In genomic region chr17:82320140-82320840, GRCh38 we compare ENCODE assay signal across 1 cellular context.
TF ChIP-seq lines count a peak whose summit lies in the region.

No MANE protein-coding gene starts in this region.

TF ChIP-seq in HepG2, 621 proteins besides CTCF, POLR2A, EP300 and RAD21 (continued from another document and continues in another):
- TF ChIP-seq HIC2 (CRISPR knock-in tag; IDR thresholded peaks at IDR 0.05; ENCODE audit: low read depth) (peak; percentile 93), NR2F1 (CRISPR knock-in tag; IDR thresholded peaks at IDR 0.05) (0 out of 4 replicates have a peak, but pooled peaks of 1 of the 2 experiments have one; percentile 38), KDM4B (CRISPR knock-in tag; IDR thresholded peaks at IDR 0.05) (0 out of 2 replicates have a peak, but pooled peaks have one; percentile 13), PITX1 (CRISPR knock-in tag; IDR thresholded peaks at IDR 0.05) (peak; percentile 9; the same call in 1 of the 2 replicates), ZNF44 (CRISPR knock-in tag; IDR thresholded peaks at IDR 0.05) (no peak), KDM6A (CRISPR knock-in tag; IDR thresholded peaks at IDR 0.05; ENCODE audit: low read depth) (no peak), ZFP91 (CRISPR knock-in tag; IDR thresholded peaks at IDR 0.05; ENCODE audit: borderline replicate concordance) (peak; percentile 41; the same call in 1 of the 2 replicates), MAFK (conservative IDR thresholded peaks at IDR 0.05 in 1 of 2, IDR thresholded peaks at IDR 0.05 in 1 of 2; ENCODE audit: low read length in 2 of 2) (no peak), TFE3 (CRISPR knock-in tag; IDR thresholded peaks at IDR 0.05) (0 out of 2 replicates have a peak, but pooled peaks have one; percentile 42), ZNF891 (CRISPR knock-in tag; IDR thresholded peaks at IDR 0.05) (peak; percentile 44; the same call in 1 of the 2 replicates), KMT2B (CRISPR knock-in tag; IDR thresholded peaks at IDR 0.05) (peak; percentile 26; the same call in 1 of the 2 replicates), ZNF33B (CRISPR knock-in tag; IDR thresholded peaks at IDR 0.05) (no peak), UBTF (CRISPR knock-in tag; IDR thresholded peaks at IDR 0.05) (peak; percentile 47), THYN1 (CRISPR knock-in tag; IDR thresholded peaks at IDR 0.05; ENCODE audit: borderline replicate concordance, low read depth) (no peak), SRY (CRISPR knock-in tag; IDR thresholded peaks at IDR 0.05) (peak; percentile 21; the same call in 1 of the 2 replicates), FOXP1 (IDR thresholded peaks at IDR 0.05) (no peak), FOXP1 (CRISPR knock-in tag; IDR thresholded peaks at IDR 0.05) (peak; percentile 30; the same call in 1 of the 2 replicates), ZC3H13 (CRISPR knock-in tag; IDR thresholded peaks at IDR 0.05) (peak; percentile 68), ERF (CRISPR knock-in tag; IDR thresholded peaks at IDR 0.05) (peak; percentile 44; the same call in 1 of the 2 replicates), HDAC1 (CRISPR knock-in tag; IDR thresholded peaks at IDR 0.05) (peak; percentile 74), KLF11 (CRISPR knock-in tag; IDR thresholded peaks at IDR 0.05) (no peak), CREM (IDR thresholded peaks at IDR 0.05) (peak; percentile 24; the same call in 1 of the 2 replicates), CREM (CRISPR knock-in tag; IDR thresholded peaks at IDR 0.05) (no peak), ZNF788 (CRISPR knock-in tag; IDR thresholded peaks at IDR 0.05; ENCODE audit: borderline replicate concordance) (peak; percentile 60; the same call in 1 of the 2 replicates), HNF4G (IDR thresholded peaks at IDR 0.05; ENCODE audit: borderline replicate concordance, low read depth, low read length) (peak; percentile 68), HNF4G (CRISPR knock-in tag; IDR thresholded peaks at IDR 0.05; ENCODE audit: borderline replicate concordance, low read depth) (no peak), ETV5 (CRISPR knock-in tag; IDR thresholded peaks at IDR 0.05; ENCODE audit: borderline replicate concordance) (no peak), KLF12 (CRISPR knock-in tag; IDR thresholded peaks at IDR 0.05; ENCODE audit: borderline replicate concordance) (peak; percentile 71; the same call in 1 of the 2 replicates), HNRNPL (IDR thresholded peaks at IDR 0.05; ENCODE audit: low read depth, low read length) (peak; percentile 99), TCF12 (IDR thresholded peaks at IDR 0.05) (no peak), TCF12 (CRISPR knock-in tag; IDR thresholded peaks at IDR 0.05) (0 out of 2 replicates have a peak, but pooled peaks have one; percentile 42), MTA3 (CRISPR knock-in tag; IDR thresholded peaks at IDR 0.05) (no peak), ZSCAN25 (CRISPR knock-in tag; IDR thresholded peaks at IDR 0.05) (0 out of 2 replicates have a peak, but pooled peaks have one; percentile 47), ZNF350 (CRISPR knock-in tag; IDR thresholded peaks at IDR 0.05; ENCODE audit: borderline replicate concordance, low read depth) (peak; percentile 46; the same call in 1 of the 2 replicates), IRF2 (CRISPR knock-in tag; IDR thresholded peaks at IDR 0.05) (no peak), GATAD2A (CRISPR knock-in tag; IDR thresholded peaks at IDR 0.05) (peak; percentile 62; the same call in 1 of the 2 replicates), GABPB1 (CRISPR knock-in tag; IDR thresholded peaks at IDR 0.05) (peak; percentile 39), ZNF451 (CRISPR knock-in tag; IDR thresholded peaks at IDR 0.05) (0 out of 2 replicates have a peak, but pooled peaks have one; percentile 54), THAP7 (CRISPR knock-in tag; IDR thresholded peaks at IDR 0.05) (peak; percentile 19; the same call in 1 of the 2 replicates), PHF21A (CRISPR knock-in tag; IDR thresholded peaks at IDR 0.05) (peak; percentile 50; the same call in 1 of the 2 replicates), ZNF878 (CRISPR knock-in tag; IDR thresholded peaks at IDR 0.05) (no peak), ZBTB49 (CRISPR knock-in tag; IDR thresholded peaks at IDR 0.05; ENCODE audit: borderline replicate concordance) (no peak), ZNF768 (CRISPR knock-in tag; IDR thresholded peaks at IDR 0.05) (peak; percentile 23), ZBTB7B (CRISPR knock-in tag; IDR thresholded peaks at IDR 0.05) (peak; percentile 62; the same call in 1 of the 2 replicates), AGO1 (IDR thresholded peaks at IDR 0.05; ENCODE audit: low read depth, low read length, poor library complexity, severe bottlenecking) (peak; percentile 63), ZSCAN31 (CRISPR knock-in tag; IDR thresholded peaks at IDR 0.05; ENCODE audit: low read depth) (peak; percentile 52; the same call in 1 of the 2 replicates), MEF2D (CRISPR knock-in tag; IDR thresholded peaks at IDR 0.05) (peak; percentile 75), ZMAT3 (CRISPR knock-in tag; conservative IDR thresholded peaks at IDR 0.05) (no peak; the same call in 1 of the 2 replicates), DZIP1 (CRISPR knock-in tag; IDR thresholded peaks at IDR 0.05) (peak; percentile 65; the same call in 1 of the 2 replicates), ZNF329 (CRISPR knock-in tag; IDR thresholded peaks at IDR 0.05; ENCODE audit: low read depth) (0 out of 2 replicates have a peak, but pooled peaks have one; percentile 40), HOMEZ (CRISPR knock-in tag; IDR thresholded peaks at IDR 0.05; ENCODE audit: low read depth) (no peak), FOSL2 (CRISPR knock-in tag; IDR thresholded peaks at IDR 0.05) (peak; percentile 21; the same call in 1 of the 2 replicates), ZNF530 (CRISPR knock-in tag; IDR thresholded peaks at IDR 0.05; ENCODE audit: low read depth) (no peak), ZBTB20 (CRISPR knock-in tag; IDR thresholded peaks at IDR 0.05; ENCODE audit: borderline replicate concordance, low read depth) (peak; percentile 72; the same call in 1 of the 2 replicates), REPIN1 (CRISPR knock-in tag; IDR thresholded peaks at IDR 0.05; ENCODE audit: borderline replicate concordance, low read depth) (no peak), ZFY (CRISPR knock-in tag; IDR thresholded peaks at IDR 0.05) (peak; percentile 43; the same call in 1 of the 2 replicates), SKI (IDR thresholded peaks at IDR 0.05; ENCODE audit: partially characterized antibody) (peak; percentile 60), SETDB1 (CRISPR knock-in tag; IDR thresholded peaks at IDR 0.05; ENCODE audit: borderline replicate concordance) (0 out of 2 replicates have a peak, but pooled peaks have one; percentile 8), ZNF160 (CRISPR knock-in tag; IDR thresholded peaks at IDR 0.05) (peak; percentile 67; the same call in 1 of the 2 replicates)
